Comparison of ENCODE assay signal across 16 cellular contexts in genomic region chr5:34496258-34496657, GRCh38.
DNase-seq lines count a peak whose midpoint lies in the region; ATAC-seq and TF ChIP-seq lines count a peak whose summit lies in the region.
"Had no signal": no experiment of that assay in that cellular context is flagged by ENCODE, and none has a peak within 500 bp of the region (broad histone marks: within the 10 kb centered on the region; RNA-seq: fewer than 3 reads in every experiment).

No MANE protein-coding gene starts in this region.

- ATAC-seq in thoracic aorta (ENCODE audit: insufficient number of reproducible peaks, low FRiP score, low read depth) (no peak), HG03565 (IDR thresholded peaks at IDR 0.05; ENCODE audit: unreplicated experiment) (no peak)

- no peaks in the 10 kb centered on the region for H3K9me3 ChIP-seq in thoracic aorta

- DNase-seq in H7 (peak; percentile 62), astrocyte of the cerebellum (ENCODE audit: low read depth) (no peak), iPS-NIHi11 (ENCODE audit: low spot score) (peak; percentile 31), thoracic aorta (ENCODE audit: low spot score) (no peak), NCI-H2171 treated with DMSO at 0.1 percent for 48 hours (lab: John Stamatoyannopoulos, UW) (no peak)
- no peak for DNase-seq in central memory CD4-positive, alpha-beta T cell
- DNase-seq: activated CD4-positive, alpha-beta T cell treated with anti-CD3 and anti-CD28 coated beads, Interleukin-2, amount 50 U/mL, for 4 hours; DND-41; esophagus squamous epithelium; NCI-H1417 treated with DMSO at 0.1 percent for 48 hours; NCI-H524; stimulated activated naive CD4-positive, alpha-beta T cell had no signal

- in situ Hi-C loops in astrocyte of the cerebellum (cut with HindIII; ENCODE audit: low sequenced_read_pairs), result loop anchor here (25.0 kb wide), 1 partner anchor 391 kb away; no protein-coding TSS in a partner anchor

- no peaks in the 10 kb centered on the region for H3K36me3 ChIP-seq in H7 (replicated peaks; ENCODE audit: control insufficient read depth, insufficient read depth, low read length)
- no peaks in the 10 kb centered on the region for H3K36me3 ChIP-seq in thoracic aorta
- H3K36me3 ChIP-seq: esophagus squamous epithelium had no signal

- TF ChIP-seq CTCF in astrocyte of the cerebellum (IDR thresholded peaks at IDR 0.05; ENCODE audit: low read depth, low read length, missing control alignments) (peak; percentile 14), thoracic aorta (IDR thresholded peaks at IDR 0.05) (peak; percentile 40)

- no peak overlapping the region for H3K4me3 ChIP-seq in H7 (ENCODE audit: insufficient read depth, low read depth, low read length)
- no peak overlapping the region for H3K4me3 ChIP-seq in astrocyte of the cerebellum (ENCODE audit: low read depth, low read length)
- H3K4me3 ChIP-seq in thoracic aorta, result peak overlapping the region; percentile 33
- H3K4me3 ChIP-seq: esophagus squamous epithelium, lung, skin epidermis had no signal

- H3K27me3 ChIP-seq in H7 (ENCODE audit: control insufficient read depth, insufficient read depth, low read length) (no peaks in the 10 kb centered on the region; the same call in 1 of the 2 replicates), thoracic aorta (replicated peaks; ENCODE audit: insufficient read depth) (no peaks in the 10 kb centered on the region)
- H3K27me3 ChIP-seq: esophagus squamous epithelium had no signal

- peaks cover 43 to 65% of the 10 kb centered on the region in 2 donors for H3K4me1 ChIP-seq in thoracic aorta (ENCODE audit: control insufficient read depth in 1 of 2, low read depth in 2 of 2)

- peak overlapping the region; percentile 87 to 92 for H3K27ac ChIP-seq in thoracic aorta
- H3K27ac ChIP-seq: KMS-11 had no signal

Comparison
In these comparisons a context has a peak if more than half of its experiments do, and no peak if none do; other contexts are left out.
1. DNase-seq: peak in H7 (single experiment) and iPS-NIHi11 (single experiment); none in astrocyte of the cerebellum (single experiment), thoracic aorta (single experiment), central memory CD4-positive, alpha-beta T cell (single experiment) and NCI-H2171 treated with DMSO at 0.1 percent for 48 hours (single experiment).